In genomic region chr12:2561367-2561766, GRCh38 we compare ENCODE assay signal across 12 cellular contexts.
"Had no signal": no experiment of that assay in that cellular context is flagged by ENCODE, and none has a peak within 500 bp of the region (broad histone marks: within the 10 kb centered on the region; RNA-seq: fewer than 3 reads in every experiment).

No MANE protein-coding gene starts in this region.

- H3K27me3 ChIP-seq: ascending aorta, dorsolateral prefrontal cortex, pancreas, sigmoid colon, stomach had no signal

- DNase-seq: activated naive CD4-positive, alpha-beta T cell treated with anti-CD3 and anti-CD28 coated beads for 36 hours; activated naive CD8-positive, alpha-beta T cell treated with anti-CD3 and anti-CD28 coated beads, Interleukin-2, amount 50 U/mL, for 24 hours; dorsolateral prefrontal cortex; endodermal cell; lower lobe of right lung; midbrain; pancreas; sigmoid colon; stimulated activated CD4-positive, alpha-beta T cell treated with anti-CD3 and anti-CD28 coated beads, Interleukin-1b, Interleukin-23, amount 100 ng/mL, for 48 hours; stomach had no signal

- H3K4me3 ChIP-seq: ascending aorta, dorsolateral prefrontal cortex, lower lobe of right lung, pancreas, sigmoid colon, stomach, thoracic aorta had no signal

- ATAC-seq: activated naive CD8-positive, alpha-beta T cell treated with anti-CD3 and anti-CD28 coated beads, Interleukin-2, amount 50 U/mL, for 24 hours; lower lobe of right lung; pancreas had no signal

- H3K36me3 ChIP-seq: lower lobe of right lung, pancreas had no signal

- H3K4me1 ChIP-seq: ascending aorta, lower lobe of right lung, pancreas, stomach had no signal

- H3K27ac ChIP-seq: ascending aorta, lower lobe of right lung, pancreas, sigmoid colon, stomach, thoracic aorta had no signal

- H3K9me3 ChIP-seq: ascending aorta, lower lobe of right lung, pancreas, sigmoid colon, stomach, thoracic aorta had no signal
